Comparison of ENCODE assay signal across 1 cellular context in genomic region chr19:48488478-48488877, GRCh38. TPM values are rescaled to one million over a fixed set of nuclear protein-coding genes. Genes with fewer than 3 reads are reported as not detected.
"Had no signal": no experiment of that assay in that cellular context is flagged by ENCODE, and none has a peak within 500 bp of the region (broad histone marks: within the 10 kb centered on the region; RNA-seq: fewer than 3 reads in every experiment).

No MANE protein-coding gene starts in this region.

RNA-seq across cellular contexts. Expression of gene LMTK3, which starts 23.2 kb away (rescaled TPM):
- total RNA-seq: SJSA1 had no signal
